ENCODE assay signal across 9 cellular contexts in genomic region chr1:16072616-16073484, GRCh38. TPM values are rescaled to one million over a fixed set of nuclear protein-coding genes. Genes with fewer than 3 reads are reported as not detected.
DNase-seq lines count a peak whose midpoint lies in the region; ATAC-seq and TF ChIP-seq lines count a peak whose summit lies in the region.
"Had no signal": no experiment of that assay in that cellular context is flagged by ENCODE, and none has a peak within 500 bp of the region (broad histone marks: within the 10 kb centered on the region; RNA-seq: fewer than 3 reads in every experiment).

No MANE protein-coding gene starts in this region.

- peaks cover 29% of the 10 kb centered on the region for H3K27me3 Mint-ChIP-seq in activated T-helper 1 cell treated with anti-CD3 and anti-CD28 coated beads, Interleukin-12 subunit alpha, Interleukin-12 subunit beta, Interleukin-2, Interleukin-4 antibody, amounts not matched to agents 30 ng/mL and 10 ng/mL and 1 ng/mL, durations not matched to agents 14 hours and 24 hours and 36 hours (ENCODE audit: insufficient read depth)

- peaks cover 30% of the 10 kb centered on the region for H3K4me1 Mint-ChIP-seq in activated T-helper 1 cell treated with anti-CD3 and anti-CD28 coated beads, Interleukin-12 subunit alpha, Interleukin-12 subunit beta, Interleukin-2, Interleukin-4 antibody, amounts not matched to agents 30 ng/mL and 10 ng/mL and 1 ng/mL, durations not matched to agents 14 hours and 24 hours and 36 hours (ENCODE audit: low read depth)

- 7% methylated on average over 49 of the region's 49 CpGs for WGBS in urinary bladder

- intact Hi-C loops in left cardiac atrium (cut with DNase I), result no loop called here
- intact Hi-C loops in activated T-helper 1 cell treated with anti-CD3 and anti-CD28 coated beads, Interleukin-12 subunit alpha, Interleukin-12 subunit beta, Interleukin-2, Interleukin-4 antibody, amounts not matched to agents 30 ng/mL and 10 ng/mL and 1 ng/mL, durations not matched to agents 14 hours and 24 hours and 36 hours (cut with micrococcal nuclease), result no loop called here

- DNase-seq in right atrium auricular region (ENCODE audit: low spot score) (no peak), left cardiac atrium (no peak), retina (no peak), NCI-H345 (lab: John Stamatoyannopoulos, UW) (no peak)
- DNase-seq in activated T-helper 1 cell treated with anti-CD3 and anti-CD28 coated beads, Interleukin-12 subunit alpha, Interleukin-12 subunit beta, Interleukin-2, Interleukin-4 antibody, amounts not matched to agents 30 ng/mL and 10 ng/mL and 1 ng/mL, durations not matched to agents 14 hours and 24 hours and 36 hours (ENCODE audit: low spot score), result no peak
- DNase-seq in activated naive CD4-positive, alpha-beta T cell treated with anti-CD3 and anti-CD28 coated beads, Interleukin-2, amount 50 U/mL, for 16 hours, result no peak

- H3K36me3 ChIP-seq in right atrium auricular region (no peaks in the 10 kb centered on the region), iPS-20b (ENCODE audit: insufficient read depth, low read depth, low read length) (no peaks in the 10 kb centered on the region), urinary bladder (ENCODE audit: insufficient read depth) (no peaks in the 10 kb centered on the region)

- no peaks in the 10 kb centered on the region for H3K9me3 Mint-ChIP-seq in activated T-helper 1 cell treated with anti-CD3 and anti-CD28 coated beads, Interleukin-12 subunit alpha, Interleukin-12 subunit beta, Interleukin-2, Interleukin-4 antibody, amounts not matched to agents 30 ng/mL and 10 ng/mL and 1 ng/mL, durations not matched to agents 14 hours and 24 hours and 36 hours

- no peak for TF ChIP-seq CTCF in right atrium auricular region (IDR thresholded peaks at IDR 0.05)

- no peaks in the 10 kb centered on the region for H3K27me3 ChIP-seq in right atrium auricular region
- peaks cover 68% of the 10 kb centered on the region for H3K27me3 ChIP-seq in iPS-20b (ENCODE audit: insufficient read depth, low read length)

- H3K4me1 ChIP-seq in right atrium auricular region, result peaks cover 0 to 59% of the 10 kb centered on the region in 2 donors
- H3K4me1 ChIP-seq in iPS-20b (ENCODE audit: insufficient read depth, low read length), result peaks cover 5% of the 10 kb centered on the region; the same call in 1 of the 2 replicates
- no peaks in the 10 kb centered on the region for H3K4me1 ChIP-seq in urinary bladder (ENCODE audit: insufficient read depth)

- no peak for ATAC-seq in left cardiac atrium

- peak overlapping the region; percentile 42 for H3K4me3 Mint-ChIP-seq in activated T-helper 1 cell treated with anti-CD3 and anti-CD28 coated beads, Interleukin-12 subunit alpha, Interleukin-12 subunit beta, Interleukin-2, Interleukin-4 antibody, amounts not matched to agents 30 ng/mL and 10 ng/mL and 1 ng/mL, durations not matched to agents 14 hours and 24 hours and 36 hours

- H3K36me3 Mint-ChIP-seq in activated T-helper 1 cell treated with anti-CD3 and anti-CD28 coated beads, Interleukin-12 subunit alpha, Interleukin-12 subunit beta, Interleukin-2, Interleukin-4 antibody, amounts not matched to agents 30 ng/mL and 10 ng/mL and 1 ng/mL, durations not matched to agents 14 hours and 24 hours and 36 hours (ENCODE audit: low read depth), result no peaks in the 10 kb centered on the region

- H3K4me3 ChIP-seq in right atrium auricular region (peak overlapping the region; percentile 37 to 53), iPS-20b (ENCODE audit: low read length) (peak overlapping the region; percentile 51; the same call in 1 of the 2 replicates), urinary bladder (ENCODE audit: low read depth, low read length) (peak overlapping the region; percentile 35)

- H3K27ac ChIP-seq in right atrium auricular region (peak overlapping the region; percentile 11 to 48), iPS-20b (ENCODE audit: low read length) (no peak overlapping the region), urinary bladder (ENCODE audit: low read depth) (no peak overlapping the region)

- no peaks in the 10 kb centered on the region for H3K9me3 ChIP-seq in right atrium auricular region
- H3K9me3 ChIP-seq in iPS-20b (ENCODE audit: insufficient read depth, low read depth, low read length), result no peaks in the 10 kb centered on the region

- H3K9ac ChIP-seq in iPS-20b (ENCODE audit: low read depth, low read length), result no peak overlapping the region

- H3K27ac Mint-ChIP-seq in activated T-helper 1 cell treated with anti-CD3 and anti-CD28 coated beads, Interleukin-12 subunit alpha, Interleukin-12 subunit beta, Interleukin-2, Interleukin-4 antibody, amounts not matched to agents 30 ng/mL and 10 ng/mL and 1 ng/mL, durations not matched to agents 14 hours and 24 hours and 36 hours, result no peak overlapping the region

RNA-seq across cellular contexts. Expression of gene FAM131C, which starts 0.6 kb away (rescaled TPM):
- 1 to 10 TPM; 5.2 to 8.7 TPM for total RNA-seq in right atrium auricular region
- total RNA-seq in left cardiac atrium, result 1 to 10 TPM; 3.2 to 6.5 TPM
- 0.56 and 0.57 TPM in 2 replicates for total RNA-seq in activated T-helper 1 cell treated with anti-CD3 and anti-CD28 coated beads, Interleukin-12 subunit alpha, Interleukin-12 subunit beta, Interleukin-2, Interleukin-4 antibody, amounts not matched to agents 30 ng/mL and 10 ng/mL and 1 ng/mL, durations not matched to agents 14 hours and 24 hours and 36 hours
- total RNA-seq in urinary bladder, result not detected
- 0.30 TPM for polyA plus RNA-seq in urinary bladder

RNA-seq across cellular contexts. Expression of gene CLCNKB, which starts 29.3 kb away (rescaled TPM):
- total RNA-seq in right atrium auricular region (1 to 10 TPM; 3.9 to 4.6 TPM), left cardiac atrium (1 to 10 TPM; 2.2 to 2.5 TPM), urinary bladder (0.95 TPM)
- not detected in 2 replicates for total RNA-seq in activated T-helper 1 cell treated with anti-CD3 and anti-CD28 coated beads, Interleukin-12 subunit alpha, Interleukin-12 subunit beta, Interleukin-2, Interleukin-4 antibody, amounts not matched to agents 30 ng/mL and 10 ng/mL and 1 ng/mL, durations not matched to agents 14 hours and 24 hours and 36 hours
- 0.10 TPM for polyA plus RNA-seq in urinary bladder
- total RNA-seq: esophagus mucosa had no signal

RNA-seq across cellular contexts. Expression of gene CLCNKA, which starts 51.0 kb away (rescaled TPM):
- total RNA-seq in right atrium auricular region, result under 1 TPM in 1 of 2 donors, not detected in 1; 0.20 TPM
- under 1 TPM; 0.26 to 0.38 TPM for total RNA-seq in left cardiac atrium
- not detected in 2 replicates for total RNA-seq in activated T-helper 1 cell treated with anti-CD3 and anti-CD28 coated beads, Interleukin-12 subunit alpha, Interleukin-12 subunit beta, Interleukin-2, Interleukin-4 antibody, amounts not matched to agents 30 ng/mL and 10 ng/mL and 1 ng/mL, durations not matched to agents 14 hours and 24 hours and 36 hours
- total RNA-seq in urinary bladder, result not detected
- 0.09 TPM for polyA plus RNA-seq in urinary bladder

RNA-seq across cellular contexts. Expression of gene HSPB7, which starts 55.0 kb away (rescaled TPM):
- total RNA-seq in right atrium auricular region, result 1,000 to 10,000 TPM; 1,082 to 1,229 TPM
- 1,000 to 10,000 TPM; 1,770 to 2,192 TPM for total RNA-seq in left cardiac atrium
- total RNA-seq in activated T-helper 1 cell treated with anti-CD3 and anti-CD28 coated beads, Interleukin-12 subunit alpha, Interleukin-12 subunit beta, Interleukin-2, Interleukin-4 antibody, amounts not matched to agents 30 ng/mL and 10 ng/mL and 1 ng/mL, durations not matched to agents 14 hours and 24 hours and 36 hours, result not detected in 2 replicates
- total RNA-seq in urinary bladder, result 13.0 TPM
- 144 TPM for polyA plus RNA-seq in urinary bladder

Comparison
In these comparisons a context has a peak if more than half of its experiments do, and no peak if none do; other contexts are left out.
1. H3K27ac ChIP-seq: peak in right atrium auricular region (2 of 2); none in iPS-20b (single experiment) and urinary bladder (single experiment).
2. Peak in every context shown above with its lines, with median percentiles within 50 percentile points of each other: H3K4me3 ChIP-seq.